9 cellular contexts compared by ENCODE assay signal in the genomic region with DNA sequence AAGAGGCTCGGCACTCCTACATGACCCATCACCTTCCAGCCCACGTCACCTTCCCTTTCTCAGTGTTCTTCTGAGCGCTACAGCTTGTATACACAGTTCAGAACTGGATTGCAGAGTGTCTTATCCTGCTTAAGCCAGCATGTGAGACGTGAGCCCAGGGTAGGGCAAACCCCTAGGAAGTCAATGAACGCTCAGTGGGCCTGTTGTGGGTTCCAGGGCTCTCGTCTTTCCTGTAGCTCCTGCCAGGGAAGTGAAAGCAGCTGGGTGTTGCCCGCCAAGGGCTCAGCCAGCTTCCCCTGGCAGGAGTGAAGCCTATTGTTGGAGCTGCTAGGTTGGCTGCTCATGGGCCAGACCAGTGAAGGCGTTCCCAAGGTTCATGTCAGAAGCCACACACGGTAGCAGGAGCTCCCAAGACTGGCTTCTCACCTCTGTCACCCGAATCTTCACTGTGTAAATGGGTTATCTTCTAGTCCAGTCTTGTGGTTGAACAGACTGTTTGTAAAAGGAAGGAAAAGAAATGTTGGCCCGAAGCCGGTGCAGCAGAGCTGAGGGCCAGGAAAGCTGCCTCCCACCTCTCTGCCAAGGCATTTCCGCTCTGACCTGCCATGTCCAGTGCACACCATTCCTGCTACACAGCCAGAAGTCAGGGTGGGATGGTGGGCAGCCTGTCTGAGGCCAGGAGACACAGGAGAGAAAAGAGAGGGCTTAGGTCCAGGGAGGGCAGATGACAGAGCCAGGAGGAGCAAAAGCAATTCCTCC.
DNase-seq lines count a peak whose midpoint lies in the region; ATAC-seq and TF ChIP-seq lines count a peak whose summit lies in the region.
"Had no signal": no experiment of that assay in that cellular context is flagged by ENCODE, and none has a peak within 500 bp of the region (broad histone marks: within the 10 kb centered on the region; RNA-seq: fewer than 3 reads in every experiment).

No MANE protein-coding gene starts in this region.

- peak overlapping the region in 2 of 8 donors; percentile 25 to 51 for H3K4me3 Mint-ChIP-seq in naive B cell

- peaks cover 0 to 16% (median 0%) of the 10 kb centered on the region in 3 donors for H3K27me3 Mint-ChIP-seq in naive B cell

- H3K9me3 Mint-ChIP-seq in naive B cell: peaks cover 4 to 9% (median 5%) of the 10 kb centered on the region in 7 donors

- DNase-seq in NOMO-1 treated with DMSO at 0.1 percent for 48 hours (lab: John Stamatoyannopoulos, UW; ENCODE audit: unreplicated experiment) (peak; percentile 68), fibroblast of the aortic adventitia (ENCODE audit: low read depth) (peak; percentile 71), naive B cell (peak; percentile 11), vagina (ENCODE audit: extremely low spot score in 2 of 2) (peak in 1 of 2 donors; percentile 84), OCI-M2 (lab: John Stamatoyannopoulos, UW; ENCODE audit: unreplicated experiment) (no peak)
- DNase-seq: NCI-H1105 treated with DMSO at 0.1 percent for 48 hours; stimulated activated naive CD4-positive, alpha-beta T cell treated with Interleukin-2 at 50 U/mL for 16 hours had no signal

- peak overlapping the region; percentile 36 for H3K27ac ChIP-seq in vagina

- no peaks in the 10 kb centered on the region for H3K27me3 ChIP-seq in vagina

- intact Hi-C loops in vagina (cut with DNase I): no loop called here

- peak; percentile 54 to 60 for ATAC-seq in naive B cell (ENCODE audit: low read depth in 2 of 2)
- ATAC-seq in GM18511 (IDR thresholded peaks at IDR 0.05; ENCODE audit: unreplicated experiment): no peak
- ATAC-seq in GM19328 (IDR thresholded peaks at IDR 0.05; ENCODE audit: unreplicated experiment): no peak

- no peaks in the 10 kb centered on the region for H3K36me3 ChIP-seq in vagina

- peaks cover 32 to 50% (median 38%) of the 10 kb centered on the region in 3 donors for H3K4me1 Mint-ChIP-seq in naive B cell

- peaks cover 30% of the 10 kb centered on the region for H3K4me1 ChIP-seq in vagina

- no peak for TF ChIP-seq POLR2A in vagina (IDR thresholded peaks at IDR 0.05)

- H3K27ac Mint-ChIP-seq in naive B cell: peak overlapping the region in 5 of 6 donors; percentile 35 to 85 (median 75)

- TF ChIP-seq CTCF in fibroblast of the aortic adventitia (IDR thresholded peaks at IDR 0.05; ENCODE audit: insufficient read depth, low read length) (no peak), vagina (IDR thresholded peaks at IDR 0.05) (no peak)

- peaks cover 5 to 12% of the 10 kb centered on the region in 2 donors for H3K36me3 Mint-ChIP-seq in naive B cell

- H3K4me3 ChIP-seq in fibroblast of the aortic adventitia (ENCODE audit: low read depth, low read length): no peak overlapping the region
- no peak overlapping the region for H3K4me3 ChIP-seq in vagina

- no peaks in the 10 kb centered on the region for H3K9me3 ChIP-seq in vagina

Comparison
In these comparisons a context has a peak if more than half of its experiments do, and no peak if none do; other contexts are left out.
1. ATAC-seq: peak in naive B cell (2 of 2); none in GM18511 (single experiment) and GM19328 (single experiment).